Comparison of ENCODE assay signal across 8 cellular contexts in genomic region chr3:52123106-52123708, GRCh38. TPM values are rescaled to one million over a fixed set of nuclear protein-coding genes. Genes with fewer than 3 reads are reported as not detected.
DNase-seq lines count a peak whose midpoint lies in the region; ATAC-seq, FAIRE-seq and TF ChIP-seq lines count a peak whose summit lies in the region.

No MANE protein-coding gene starts in this region.

- H3K27ac ChIP-seq in liver (ENCODE audit: low read depth in 1 of 2, low read length in 2 of 2) = no peak overlapping the region

- peaks cover 0 to 12% (median 7%) of the 10 kb centered on the region in 4 donors for H3K4me1 ChIP-seq in liver (ENCODE audit: control insufficient read depth in 4 of 4, insufficient read depth in 4 of 4, low read length in 3 of 4)

- H3K27me3 ChIP-seq in liver (ENCODE audit: control insufficient read depth in 4 of 4, insufficient read depth in 4 of 4, low read length in 3 of 4) = no peaks in the 10 kb centered on the region

- no peak overlapping the region for H3K4me3 ChIP-seq in liver (ENCODE audit: low read depth in 1 of 3, low read length in 3 of 3)

- peaks cover 64% of the 10 kb centered on the region for H3K4me1 Mint-ChIP-seq in dendritic cell treated with granulocyte-macrophage colony-stimulating factor and Interleukin-4, amounts not matched to agents 40 ng/mL and 50 ng/mL, for 4 days (ENCODE audit: low read depth)

- intact Hi-C loops in dendritic cell treated with granulocyte-macrophage colony-stimulating factor and Interleukin-4, amounts not matched to agents 40 ng/mL and 50 ng/mL, for 4 days (cut with micrococcal nuclease) = loop anchor here (2.0 to 5.0 kb wide), 2 partner anchors 36 to 120 kb away; no protein-coding TSS in a partner anchor

- TF ChIP-seq RAD21 in liver (IDR thresholded peaks at IDR 0.05) = peak; percentile 95 to 99

- H3K4me3 Mint-ChIP-seq in dendritic cell treated with granulocyte-macrophage colony-stimulating factor and Interleukin-4, amounts not matched to agents 40 ng/mL and 50 ng/mL, for 4 days = no peak overlapping the region

- no peak for ATAC-seq in GM18861 (IDR thresholded peaks at IDR 0.05; ENCODE audit: unreplicated experiment)

- H3K27ac Mint-ChIP-seq in dendritic cell treated with granulocyte-macrophage colony-stimulating factor and Interleukin-4, amounts not matched to agents 40 ng/mL and 50 ng/mL, for 4 days = peak overlapping the region; percentile 92

- peak; percentile 91 for FAIRE-seq in GM19239 (lab: Jason Lieb, UNC)

- no peaks in the 10 kb centered on the region for H3K27me3 Mint-ChIP-seq in dendritic cell treated with granulocyte-macrophage colony-stimulating factor and Interleukin-4, amounts not matched to agents 40 ng/mL and 50 ng/mL, for 4 days

- 45% methylated on average over 10 of the region's 10 CpGs for WGBS in liver

- TF ChIP-seq CTCF in AG09319 (IDR thresholded peaks at IDR 0.05; ENCODE audit: low read depth, low read length) (peak; percentile 99), liver (IDR thresholded peaks at IDR 0.05; ENCODE audit: low read depth, low read length, missing input control) (peak; percentile 93)

- DNase-seq in AG09319 (ENCODE audit: extremely low read depth, low read depth) (peak; percentile 23), GM19239 (ENCODE audit: insufficient read length, low spot score) (peak; percentile 88), NCI-H226 (peak; percentile 13)
- DNase-seq in activated CD4-positive, alpha-beta T cell treated with anti-CD3 and anti-CD28 coated beads, Interleukin-2, amount 50 U/mL, for 48 hours = peak; percentile 74 to 79
- peak; percentile 78 for DNase-seq in stimulated activated CD4-positive, alpha-beta T cell treated with anti-CD3 and anti-CD28 coated beads, Interleukin-4, amount 100 ng/mL, for 24 hours

- no peaks in the 10 kb centered on the region for H3K9me3 Mint-ChIP-seq in dendritic cell treated with granulocyte-macrophage colony-stimulating factor and Interleukin-4, amounts not matched to agents 40 ng/mL and 50 ng/mL, for 4 days

- no peaks in the 10 kb centered on the region for H3K9me3 ChIP-seq in liver (ENCODE audit: control insufficient read depth in 4 of 4, low read length in 3 of 4)

- H3K9ac ChIP-seq in liver (ENCODE audit: low read depth in 1 of 2, low read length in 2 of 2) = no peak overlapping the region

- H3K36me3 Mint-ChIP-seq in dendritic cell treated with granulocyte-macrophage colony-stimulating factor and Interleukin-4, amounts not matched to agents 40 ng/mL and 50 ng/mL, for 4 days (ENCODE audit: low read depth) = peaks cover 6% of the 10 kb centered on the region

- no peaks in the 10 kb centered on the region for H3K36me3 ChIP-seq in liver (ENCODE audit: control insufficient read depth in 4 of 4, insufficient read depth in 3 of 4, low read depth in 1 of 4, low read length in 3 of 4)

TF ChIP-seq in liver, 16 proteins besides CTCF, POLR2A, EP300 and RAD21:
- no peak for TF ChIP-seq RXRA (IDR thresholded peaks at IDR 0.05)
- TF ChIP-seq FOXA2 (IDR thresholded peaks at IDR 0.05) = no peak
- TF ChIP-seq YY1 (IDR thresholded peaks at IDR 0.05) = no peak
- TF ChIP-seq NR2F2 (IDR thresholded peaks at IDR 0.05) = no peak
- TF ChIP-seq, protein P1, sequence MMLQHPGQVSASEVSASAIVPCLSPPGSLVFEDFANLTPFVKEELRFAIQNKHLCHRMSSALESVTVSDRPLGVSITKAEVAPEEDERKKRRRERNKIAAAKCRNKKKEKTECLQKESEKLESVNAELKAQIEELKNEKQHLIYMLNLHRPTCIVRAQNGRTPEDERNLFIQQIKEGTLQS (IDR thresholded peaks at IDR 0.05) = no peak
- TF ChIP-seq GABPA (IDR thresholded peaks at IDR 0.05 in 1 of 2, conservative IDR thresholded peaks at IDR 0.05 in 1 of 2) = no peak
- no peak for TF ChIP-seq EGR1 (IDR thresholded peaks at IDR 0.05; ENCODE audit: low read depth in 2 of 2)
- no peak for TF ChIP-seq FOXA1 (IDR thresholded peaks at IDR 0.05)
- no peak for TF ChIP-seq MAX (IDR thresholded peaks at IDR 0.05)
- TF ChIP-seq JUND (IDR thresholded peaks at IDR 0.05) = no peak

RNA-seq across cellular contexts. Expression of gene POC1A, which starts 31.0 kb away (rescaled TPM):
- 10 to 100 TPM in 1 of 2 donors, 1 to 10 TPM in 1; 2.8 to 12.7 TPM for total RNA-seq in liver
- 1 to 10 TPM; 1.4 to 6.8 TPM for polyA plus RNA-seq in liver

Comparison
In these comparisons a context has a peak if more than half of its experiments do, and no peak if none do; other contexts are left out.
1. DNase-seq: peak in every context shown above with its lines; median percentile 88 in GM19239; 78 in stimulated activated CD4-positive, alpha-beta T cell treated with anti-CD3 and anti-CD28 coated beads, Interleukin-4, amount 100 ng/mL, for 24 hours; 76 in activated CD4-positive, alpha-beta T cell treated with anti-CD3 and anti-CD28 coated beads, Interleukin-2, amount 50 U/mL, for 48 hours; 23 in AG09319; 13 in NCI-H226.